Comparison of ENCODE assay signal across 22 cellular contexts in genomic region chr10:71052261-71052660, GRCh38.
A peak's percentile ranks its signal among the peaks of the same experiment; 100 is the strongest.
DNase-seq lines count a peak whose midpoint lies in the region; ATAC-seq and TF ChIP-seq lines count a peak whose summit lies in the region.
"Had no signal": no experiment of that assay in that cellular context is flagged by ENCODE, and none has a peak within 500 bp of the region (broad histone marks: within the 10 kb centered on the region; RNA-seq: fewer than 3 reads in every experiment).

No MANE protein-coding gene starts in this region.

- H2AK5ac ChIP-seq in neuronal stem cell (ENCODE audit: low read depth, low read length) = peak overlapping the region; percentile 33

- H3K23ac ChIP-seq in neuronal stem cell (ENCODE audit: low read depth, low read length, poor library complexity) = no peak overlapping the region

- no peak overlapping the region for H4K91ac ChIP-seq in neuronal stem cell (ENCODE audit: low read depth, low read length, poor library complexity)

- H3K18ac ChIP-seq in neuronal stem cell (ENCODE audit: low read length) = peak overlapping the region; percentile 84

- no CpG with 5 or more reads among the region's 5 CpGs for WGBS in neuronal stem cell (ENCODE audit: extremely low coverage in 2 of 2, insufficient read length in 2 of 2, insufficient replicate concordance in 1 of 2), 2 donors

- no peak overlapping the region for H3K27ac Mint-ChIP-seq in chondrocyte (ENCODE audit: unreplicated experiment)
- H3K27ac Mint-ChIP-seq in activated CD4-positive, alpha-beta T cell treated with anti-CD3 and anti-CD28 coated beads, Interleukin-2, amount 10 ng/mL, durations not matched to agents 24 days and 14 days = no peak overlapping the region
- H3K27ac Mint-ChIP-seq: CD8-positive, alpha-beta T cell; GM23338 had no signal

- peak; percentile 8 for DNase-seq in NCI-H69 (lab: John Stamatoyannopoulos, UW)
- peak; percentile 69 for DNase-seq in chondrocyte (ENCODE audit: low spot score)
- no peak for DNase-seq in neuronal stem cell (ENCODE audit: low spot score)
- DNase-seq in activated CD4-positive, alpha-beta T cell treated with anti-CD3 and anti-CD28 coated beads, Interleukin-2, amount 50 U/mL, for 1 hour = no peak
- no peak for DNase-seq in SHP77 treated with DMSO at 0.1 percent for 48 hours (lab: John Stamatoyannopoulos, UW)
- no peak for DNase-seq in activated CD4-positive, alpha-beta T cell treated with anti-CD3 and anti-CD28 coated beads, Interleukin-2, amount 10 ng/mL, durations not matched to agents 24 days and 14 days
- DNase-seq: C1 segment of cervical spinal cord; Caco-2; CD8-positive, alpha-beta T cell; Karpas-422; MV-4-11; NCI-H1105; NCI-H2029; NCI-H446; NCI-H524 treated with DMSO at 0.1 percent for 48 hours; SHP77 had no signal

- intact Hi-C loops in activated CD4-positive, alpha-beta T cell treated with anti-CD3 and anti-CD28 coated beads, Interleukin-2, amount 10 ng/mL, durations not matched to agents 24 days and 14 days (cut with micrococcal nuclease) = no loop called here

- H3K27ac ChIP-seq in BLaER1 = no peak overlapping the region
- no peak overlapping the region for H3K27ac ChIP-seq in neuronal stem cell (replicated peaks; ENCODE audit: low read length)
- H3K27ac ChIP-seq: RWPE1 had no signal

- no peak overlapping the region for H2BK5ac ChIP-seq in neuronal stem cell (ENCODE audit: low read length)

- H3K27me3 Mint-ChIP-seq in chondrocyte (ENCODE audit: low read depth) = peaks cover 39% of the 10 kb centered on the region
- H3K27me3 Mint-ChIP-seq in activated CD4-positive, alpha-beta T cell treated with anti-CD3 and anti-CD28 coated beads, Interleukin-2, amount 10 ng/mL, durations not matched to agents 24 days and 14 days = peaks cover 2% of the 10 kb centered on the region

- no peaks in the 10 kb centered on the region for H3K79me1 ChIP-seq in neuronal stem cell (ENCODE audit: low read depth, low read length)

- no peak overlapping the region for H2BK120ac ChIP-seq in neuronal stem cell (ENCODE audit: low read depth, low read length)

- H3K4me1 ChIP-seq in BLaER1 (peaks cover 17% of the 10 kb centered on the region), neuronal stem cell (ENCODE audit: control insufficient read depth in 2 of 2, insufficient read depth in 1 of 2, low read depth in 1 of 2, low read length in 2 of 2) (peaks cover 0 to 4% of the 10 kb centered on the region in 2 donors)
- H3K4me1 ChIP-seq: Caco-2, HAP-1 had no signal

- H3K4me3 ChIP-seq in BLaER1 (no peak overlapping the region), neuronal stem cell (ENCODE audit: low read length in 2 of 2) (no peak overlapping the region)
- H3K4me3 ChIP-seq: GM23338, HAP-1 had no signal

- no peak overlapping the region for H4K8ac ChIP-seq in neuronal stem cell (ENCODE audit: low read depth, low read length)

- no peak overlapping the region for H2AFZ ChIP-seq in neuronal stem cell (ENCODE audit: low read length)
- H2AFZ ChIP-seq: GM23338 had no signal

- no peak overlapping the region for H3K4ac ChIP-seq in neuronal stem cell (ENCODE audit: low read length)

- no peaks in the 10 kb centered on the region for H3K9me3 Mint-ChIP-seq in chondrocyte (ENCODE audit: low read depth)
- no peaks in the 10 kb centered on the region for H3K9me3 Mint-ChIP-seq in activated CD4-positive, alpha-beta T cell treated with anti-CD3 and anti-CD28 coated beads, Interleukin-2, amount 10 ng/mL, durations not matched to agents 24 days and 14 days
- H3K9me3 Mint-ChIP-seq: CD8-positive, alpha-beta T cell; GM23338 had no signal

- H3K36me3 ChIP-seq in BLaER1 (no peaks in the 10 kb centered on the region), neuronal stem cell (replicated peaks in 1 of 2; ENCODE audit: control insufficient read depth in 2 of 2, insufficient read depth in 2 of 2, low read length in 2 of 2) (peaks cover 0 to 1% of the 10 kb centered on the region in 2 donors)
- H3K36me3 ChIP-seq: HAP-1 had no signal

- H3K9ac ChIP-seq in BLaER1 (no peak overlapping the region), neuronal stem cell (ENCODE audit: low read depth, low read length, poor library complexity) (no peak overlapping the region)

- H3K9me3 ChIP-seq in BLaER1 (no peaks in the 10 kb centered on the region), neuronal stem cell (replicated peaks in 1 of 2; ENCODE audit: control insufficient read depth in 2 of 2, insufficient read depth in 1 of 2, low read depth in 1 of 2, low read length in 2 of 2) (no peaks in the 10 kb centered on the region)
- H3K9me3 ChIP-seq: Caco-2, HAP-1 had no signal

- TF ChIP-seq CTCF in chondrocyte (IDR thresholded peaks at IDR 0.05) = no peak

- no peak overlapping the region for H3K4me3 Mint-ChIP-seq in chondrocyte (ENCODE audit: unreplicated experiment)
- H3K4me3 Mint-ChIP-seq in activated CD4-positive, alpha-beta T cell treated with anti-CD3 and anti-CD28 coated beads, Interleukin-2, amount 10 ng/mL, durations not matched to agents 24 days and 14 days = no peak overlapping the region
- H3K4me3 Mint-ChIP-seq: CD8-positive, alpha-beta T cell; GM23338 had no signal

- H4K20me1 ChIP-seq in BLaER1 = no peaks in the 10 kb centered on the region

- H3K4me2 ChIP-seq in BLaER1 (0 out of 2 replicates have a peak overlapping the region, but pooled peaks have one; percentile 2), neuronal stem cell (ENCODE audit: insufficient read depth, low read length, poor library complexity, severe bottlenecking) (no peak overlapping the region)
- H3K4me2 ChIP-seq: GM23338 had no signal

- peaks cover 1% of the 10 kb centered on the region for H3K36me3 Mint-ChIP-seq in chondrocyte (ENCODE audit: low read depth)
- no peaks in the 10 kb centered on the region for H3K36me3 Mint-ChIP-seq in activated CD4-positive, alpha-beta T cell treated with anti-CD3 and anti-CD28 coated beads, Interleukin-2, amount 10 ng/mL, durations not matched to agents 24 days and 14 days (ENCODE audit: low read depth)
- H3K36me3 Mint-ChIP-seq: CD8-positive, alpha-beta T cell had no signal

- no peak overlapping the region for H2BK12ac ChIP-seq in neuronal stem cell (ENCODE audit: low read length)

- H3K27me3 ChIP-seq in BLaER1 = no peaks in the 10 kb centered on the region
- peaks cover 0 to 26% (median 0%) of the 10 kb centered on the region in 3 experiments for H3K27me3 ChIP-seq in neuronal stem cell (ENCODE audit: control insufficient read depth in 3 of 3, insufficient read depth in 3 of 3, low read depth in 1 of 3, low read length in 3 of 3)

- H3K14ac ChIP-seq in neuronal stem cell (ENCODE audit: low read length) = no peak overlapping the region

- H3K4me1 Mint-ChIP-seq in chondrocyte (ENCODE audit: low read depth) = no peaks in the 10 kb centered on the region
- H3K4me1 Mint-ChIP-seq in activated CD4-positive, alpha-beta T cell treated with anti-CD3 and anti-CD28 coated beads, Interleukin-2, amount 10 ng/mL, durations not matched to agents 24 days and 14 days = no peaks in the 10 kb centered on the region
- H3K4me1 Mint-ChIP-seq: GM23338 had no signal

- ATAC-seq in activated CD4-positive, CD25-positive, alpha-beta regulatory T cell treated with anti-CD3 and anti-CD28 coated beads, Interleukin-2, amount 50 U/mL, for 24 hours = no peak
- ATAC-seq: CD8-positive, alpha-beta T cell; GM23338; Panc1 had no signal

- H2BK15ac ChIP-seq in neuronal stem cell (ENCODE audit: low read length) = no peak overlapping the region

Comparison
In these comparisons a context has a peak if more than half of its experiments do, and no peak if none do; other contexts are left out.
1. DNase-seq: peak in NCI-H69 (single experiment) and chondrocyte (single experiment); none in neuronal stem cell (single experiment), activated CD4-positive, alpha-beta T cell treated with anti-CD3 and anti-CD28 coated beads, Interleukin-2, amount 50 U/mL, for 1 hour (single experiment), SHP77 treated with DMSO at 0.1 percent for 48 hours (single experiment) and activated CD4-positive, alpha-beta T cell treated with anti-CD3 and anti-CD28 coated beads, Interleukin-2, amount 10 ng/mL, durations not matched to agents 24 days and 14 days (single experiment).